In the genomic region with DNA sequence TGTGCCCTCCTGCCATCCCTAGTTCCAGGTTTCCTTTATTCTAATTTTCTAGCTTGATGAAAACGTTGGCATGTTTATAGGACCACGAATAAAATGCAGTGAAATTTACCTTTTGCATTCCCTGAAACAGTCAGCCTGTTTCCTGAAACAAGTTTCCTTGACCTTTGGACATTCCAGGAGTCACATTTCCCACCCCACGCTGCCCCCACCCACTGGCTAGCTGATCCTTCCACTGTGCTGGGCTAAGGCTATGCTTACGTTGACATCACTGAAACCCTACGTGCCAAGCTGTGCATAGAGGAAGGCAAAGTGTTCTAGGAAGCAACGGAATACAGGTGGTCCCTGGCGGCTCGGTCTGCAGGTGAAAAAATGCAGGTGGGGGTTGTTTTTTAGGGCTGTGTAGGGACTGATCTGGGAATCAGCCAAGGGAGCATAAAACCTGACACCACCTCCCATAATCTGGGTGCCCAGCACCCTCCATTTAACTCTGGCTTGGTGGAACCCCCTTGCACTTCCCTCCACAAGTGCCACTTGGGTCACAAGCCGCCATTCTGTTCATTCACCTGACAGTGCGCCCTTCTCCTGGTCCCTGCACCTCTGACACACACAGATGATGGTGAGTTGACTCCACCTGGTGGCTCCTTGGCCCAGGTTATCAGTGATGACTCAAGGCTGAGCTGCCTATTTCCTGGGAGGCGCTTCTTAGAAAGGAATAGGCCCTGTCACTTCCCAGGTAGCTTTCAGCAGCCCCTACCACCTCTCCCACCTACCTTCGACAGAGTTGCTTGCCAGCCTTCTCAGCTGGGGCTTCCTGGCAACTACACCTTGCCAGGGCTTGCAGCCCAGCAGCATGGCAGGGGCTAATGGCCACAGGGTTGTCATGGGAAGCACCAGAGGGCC, we compare ENCODE assay signal across 8 cellular contexts.
A peak's percentile ranks its signal among the peaks of the same experiment; 100 is the strongest.
DNase-seq lines count a peak whose midpoint lies in the region; ATAC-seq and TF ChIP-seq lines count a peak whose summit lies in the region.

No MANE protein-coding gene starts in this region.

- peaks cover 5% of the 10 kb centered on the region for H3K4me1 Mint-ChIP-seq in activated naive CD8-positive, alpha-beta T cell treated with anti-CD3 and anti-CD28 coated beads for 36 hours

- no peak overlapping the region for H3K4me2 ChIP-seq in osteoblast (ENCODE audit: insufficient read depth, low read length)

- TF ChIP-seq CTCF in C4-2B (conservative IDR thresholded peaks at IDR 0.05) (peak; percentile 70), osteoblast (IDR thresholded peaks at IDR 0.05; ENCODE audit: extremely low read depth, low read depth, low read length) (no peak)

- H3K9me3 ChIP-seq in osteoblast (ENCODE audit: low read depth, low read length) (no peaks in the 10 kb centered on the region), HAP-1 (no peaks in the 10 kb centered on the region)

- H3K36me3 Mint-ChIP-seq in activated naive CD8-positive, alpha-beta T cell treated with anti-CD3 and anti-CD28 coated beads for 36 hours = no peaks in the 10 kb centered on the region

- peaks cover 3% of the 10 kb centered on the region for H3K9me3 Mint-ChIP-seq in activated naive CD8-positive, alpha-beta T cell treated with anti-CD3 and anti-CD28 coated beads for 36 hours

- H3K27ac Mint-ChIP-seq in activated naive CD8-positive, alpha-beta T cell treated with anti-CD3 and anti-CD28 coated beads for 36 hours = no peak overlapping the region

- DNase-seq in M059J (ENCODE audit: low read depth) (peak; percentile 69), osteoblast (ENCODE audit: insufficient read length, low spot score, missing footprints) (peak; percentile 58), HAP-1 (ENCODE audit: low spot score in 2 of 2) (no peak), mesenteric fat pad (ENCODE audit: low spot score) (no peak), superior temporal gyrus (ENCODE audit: extremely low spot score) (no peak)
- DNase-seq in activated naive CD8-positive, alpha-beta T cell treated with anti-CD3 and anti-CD28 coated beads for 36 hours = peak; percentile 19

- in situ Hi-C loops in HAP-1 (cut with MboI; ENCODE audit: low sequenced_read_pairs) = no loop called here

- no peaks in the 10 kb centered on the region for H3K36me3 ChIP-seq in osteoblast (ENCODE audit: insufficient read depth, low read length)
- H3K36me3 ChIP-seq in HAP-1 (replicated peaks) = no peaks in the 10 kb centered on the region

- H3K4me3 Mint-ChIP-seq in activated naive CD8-positive, alpha-beta T cell treated with anti-CD3 and anti-CD28 coated beads for 36 hours = no peak overlapping the region

- H4K20me1 ChIP-seq in osteoblast (ENCODE audit: insufficient read depth, low read length) = no peaks in the 10 kb centered on the region

- ATAC-seq in GM19023 (IDR thresholded peaks at IDR 0.05; ENCODE audit: unreplicated experiment) = peak; percentile 49

- H3K27me3 ChIP-seq in osteoblast (ENCODE audit: insufficient read depth, low read length) (peaks cover 4% of the 10 kb centered on the region), HAP-1 (ENCODE audit: low read depth) (no peaks in the 10 kb centered on the region)

- H3K27me3 Mint-ChIP-seq in activated naive CD8-positive, alpha-beta T cell treated with anti-CD3 and anti-CD28 coated beads for 36 hours = no peaks in the 10 kb centered on the region

- H3K4me1 ChIP-seq in osteoblast (ENCODE audit: insufficient read depth, low read length) = no peaks in the 10 kb centered on the region
- no peaks in the 10 kb centered on the region for H3K4me1 ChIP-seq in HAP-1

- no peak overlapping the region for H2AFZ ChIP-seq in osteoblast (ENCODE audit: low read length)

- no peaks in the 10 kb centered on the region for H3K79me2 ChIP-seq in osteoblast (ENCODE audit: insufficient read depth, low read length)

- H3K4me3 ChIP-seq in osteoblast (ENCODE audit: insufficient read depth, low read length) (no peak overlapping the region), HAP-1 (no peak overlapping the region)

- H3K27ac ChIP-seq in C4-2B = peak overlapping the region; percentile 3; the same call in 1 of the 2 replicates
- H3K27ac ChIP-seq in osteoblast (ENCODE audit: low read depth, low read length) = no peak overlapping the region

Comparison
In these comparisons a context has a peak if more than half of its experiments do, and no peak if none do; other contexts are left out.
1. DNase-seq: peak in M059J (single experiment), activated naive CD8-positive, alpha-beta T cell treated with anti-CD3 and anti-CD28 coated beads for 36 hours (single experiment) and osteoblast (single experiment); none in HAP-1 (0 of 2), mesenteric fat pad (single experiment) and superior temporal gyrus (single experiment).